ENCODE assay signal across 13 cellular contexts in the genomic region with DNA sequence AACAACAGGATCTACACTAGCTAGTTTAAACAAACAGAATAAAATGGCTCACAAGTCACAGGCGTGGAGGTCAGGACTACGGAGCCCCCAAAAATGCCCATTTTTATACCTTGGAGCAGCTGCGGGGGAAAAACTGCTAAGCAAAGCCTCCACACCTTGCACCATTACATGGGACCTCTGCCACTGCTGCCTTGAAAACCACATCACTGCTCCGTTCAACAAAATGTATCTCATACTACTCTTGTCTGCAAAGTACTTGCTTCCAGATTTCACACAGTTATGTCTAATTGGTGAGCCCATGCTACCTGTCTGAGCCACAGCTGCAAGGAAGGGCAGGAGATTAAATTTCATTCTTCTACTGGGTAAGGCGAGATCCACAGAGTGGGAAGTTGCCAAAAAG. TPM values are rescaled to one million over a fixed set of nuclear protein-coding genes. Genes with fewer than 3 reads are reported as not detected.
DNase-seq lines count a peak whose midpoint lies in the region; ATAC-seq and TF ChIP-seq lines count a peak whose summit lies in the region.
"Had no signal": no experiment of that assay in that cellular context is flagged by ENCODE, and none has a peak within 500 bp of the region (broad histone marks: within the 10 kb centered on the region; RNA-seq: fewer than 3 reads in every experiment).

No MANE protein-coding gene starts in this region.

- no peak for DNase-seq in activated T-cell treated with anti-CD3 and anti-CD28 coated beads, Interleukin-2, amount 50 U/mL, for 72 hours
- DNase-seq in activated T-cell treated with anti-CD3 and anti-CD28 coated beads, Interleukin-2, amount 50 U/mL, for 4 hours, result no peak
- DNase-seq in NCI-H2029 treated with DMSO at 0.1 percent for 48 hours (lab: John Stamatoyannopoulos, UW), result peak; percentile 79
- no peak for DNase-seq in activated naive CD8-positive, alpha-beta T cell treated with anti-CD3 and anti-CD28 coated beads, Interleukin-2, amount 10 ng/mL, durations not matched to agents 7 days and 5 days
- no peak for DNase-seq in mucosa of descending colon
- no peak for DNase-seq in MG63
- DNase-seq in GM03348 (ENCODE audit: low spot score), result no peak
- DNase-seq: aorta, HCEC 1CT, PC-9, upper lobe of left lung had no signal

- ATAC-seq in activated T-cell treated with anti-CD3 and anti-CD28 coated beads, Interleukin-2, amount 50 U/mL, for 72 hours (replicated peaks in 1 of 2), result peak; percentile 12 to 14
- ATAC-seq in activated T-cell treated with anti-CD3 and anti-CD28 coated beads, Interleukin-2, amount 50 U/mL, for 4 hours, result no peak
- peak; percentile 38 for ATAC-seq in activated naive CD8-positive, alpha-beta T cell treated with anti-CD3 and anti-CD28 coated beads, Interleukin-2, amount 10 ng/mL, durations not matched to agents 7 days and 5 days (ENCODE audit: low read depth)
- no peak for ATAC-seq in mucosa of descending colon
- ATAC-seq: sciatic nerve had no signal

- H3K27ac Mint-ChIP-seq in activated T-cell treated with anti-CD3 and anti-CD28 coated beads, Interleukin-2, amount 50 U/mL, for 72 hours, result peak overlapping the region; percentile 93
- peak overlapping the region; percentile 66 for H3K27ac Mint-ChIP-seq in activated naive CD8-positive, alpha-beta T cell treated with anti-CD3 and anti-CD28 coated beads, Interleukin-2, amount 10 ng/mL, durations not matched to agents 7 days and 5 days
- H3K27ac Mint-ChIP-seq in stimulated activated naive CD8-positive, alpha-beta T cell treated with anti-CD3 and anti-CD28 coated beads, Interleukin-15, Interleukin-2, amounts not matched to agents 100 ng/mL and 50 ng/mL, for 24 hours, result peak overlapping the region; percentile 74

- H3K27me3 ChIP-seq in MG63, result no peaks in the 10 kb centered on the region
- H3K27me3 ChIP-seq: upper lobe of left lung had no signal

- peaks cover 5 to 28% of the 10 kb centered on the region in 2 donors for H3K36me3 Mint-ChIP-seq in activated T-cell treated with anti-CD3 and anti-CD28 coated beads, Interleukin-2, amount 50 U/mL, for 72 hours (ENCODE audit: insufficient read depth in 2 of 2)
- H3K36me3 Mint-ChIP-seq in activated T-cell treated with anti-CD3 and anti-CD28 coated beads, Interleukin-2, amount 50 U/mL, for 4 hours (ENCODE audit: insufficient read depth), result peaks cover 24% of the 10 kb centered on the region
- peaks cover 41% of the 10 kb centered on the region for H3K36me3 Mint-ChIP-seq in activated naive CD8-positive, alpha-beta T cell treated with anti-CD3 and anti-CD28 coated beads, Interleukin-2, amount 10 ng/mL, durations not matched to agents 7 days and 5 days
- peaks cover 70% of the 10 kb centered on the region for H3K36me3 Mint-ChIP-seq in stimulated activated naive CD8-positive, alpha-beta T cell treated with anti-CD3 and anti-CD28 coated beads, Interleukin-15, Interleukin-2, amounts not matched to agents 100 ng/mL and 50 ng/mL, for 24 hours (ENCODE audit: low read depth)

- no peaks in the 10 kb centered on the region for H3K9me3 ChIP-seq in mucosa of descending colon
- no peaks in the 10 kb centered on the region for H3K9me3 ChIP-seq in MG63
- H3K9me3 ChIP-seq: upper lobe of left lung had no signal

- no peak overlapping the region for H3K4me3 ChIP-seq in mucosa of descending colon
- H3K4me3 ChIP-seq in MG63, result no peak overlapping the region
- H3K4me3 ChIP-seq: PC-9, upper lobe of left lung had no signal

- intact Hi-C loops in mucosa of descending colon (cut with DNase I, micrococcal nuclease), result no loop called here

- no peaks in the 10 kb centered on the region for H3K27me3 Mint-ChIP-seq in activated T-cell treated with anti-CD3 and anti-CD28 coated beads, Interleukin-2, amount 50 U/mL, for 72 hours (ENCODE audit: low read depth)
- no peaks in the 10 kb centered on the region for H3K27me3 Mint-ChIP-seq in activated T-cell treated with anti-CD3 and anti-CD28 coated beads, Interleukin-2, amount 50 U/mL, for 4 hours (ENCODE audit: low read depth)
- H3K27me3 Mint-ChIP-seq in activated naive CD8-positive, alpha-beta T cell treated with anti-CD3 and anti-CD28 coated beads, Interleukin-2, amount 10 ng/mL, durations not matched to agents 7 days and 5 days, result no peaks in the 10 kb centered on the region
- H3K27me3 Mint-ChIP-seq in stimulated activated naive CD8-positive, alpha-beta T cell treated with anti-CD3 and anti-CD28 coated beads, Interleukin-15, Interleukin-2, amounts not matched to agents 100 ng/mL and 50 ng/mL, for 24 hours, result no peaks in the 10 kb centered on the region

- POLR2A ChIA-PET in activated naive CD8-positive, alpha-beta T cell treated with anti-CD3 and anti-CD28 coated beads, Interleukin-2, amount 10 ng/mL, durations not matched to agents 7 days and 5 days (lab: Charles Lee), result no interaction called here

- no peak for TF ChIP-seq CTCF in mucosa of descending colon (IDR thresholded peaks at IDR 0.05)

- H3K9me3 Mint-ChIP-seq in activated T-cell treated with anti-CD3 and anti-CD28 coated beads, Interleukin-2, amount 50 U/mL, for 72 hours, result peaks cover 0 to 1% of the 10 kb centered on the region in 2 donors
- no peaks in the 10 kb centered on the region for H3K9me3 Mint-ChIP-seq in activated T-cell treated with anti-CD3 and anti-CD28 coated beads, Interleukin-2, amount 50 U/mL, for 4 hours
- no peaks in the 10 kb centered on the region for H3K9me3 Mint-ChIP-seq in activated naive CD8-positive, alpha-beta T cell treated with anti-CD3 and anti-CD28 coated beads, Interleukin-2, amount 10 ng/mL, durations not matched to agents 7 days and 5 days
- no peaks in the 10 kb centered on the region for H3K9me3 Mint-ChIP-seq in stimulated activated naive CD8-positive, alpha-beta T cell treated with anti-CD3 and anti-CD28 coated beads, Interleukin-15, Interleukin-2, amounts not matched to agents 100 ng/mL and 50 ng/mL, for 24 hours

- no peak overlapping the region for H3K4me3 Mint-ChIP-seq in activated T-cell treated with anti-CD3 and anti-CD28 coated beads, Interleukin-2, amount 50 U/mL, for 72 hours
- no peak overlapping the region for H3K4me3 Mint-ChIP-seq in activated T-cell treated with anti-CD3 and anti-CD28 coated beads, Interleukin-2, amount 50 U/mL, for 4 hours
- no peak overlapping the region for H3K4me3 Mint-ChIP-seq in activated naive CD8-positive, alpha-beta T cell treated with anti-CD3 and anti-CD28 coated beads, Interleukin-2, amount 10 ng/mL, durations not matched to agents 7 days and 5 days
- H3K4me3 Mint-ChIP-seq in stimulated activated naive CD8-positive, alpha-beta T cell treated with anti-CD3 and anti-CD28 coated beads, Interleukin-15, Interleukin-2, amounts not matched to agents 100 ng/mL and 50 ng/mL, for 24 hours, result peak overlapping the region; percentile 14

- peaks cover 16% of the 10 kb centered on the region for H3K4me1 Mint-ChIP-seq in activated T-cell treated with anti-CD3 and anti-CD28 coated beads, Interleukin-2, amount 50 U/mL, for 72 hours (ENCODE audit: low read depth)
- peaks cover 29% of the 10 kb centered on the region for H3K4me1 Mint-ChIP-seq in activated T-cell treated with anti-CD3 and anti-CD28 coated beads, Interleukin-2, amount 50 U/mL, for 4 hours (ENCODE audit: low read depth)
- H3K4me1 Mint-ChIP-seq in activated naive CD8-positive, alpha-beta T cell treated with anti-CD3 and anti-CD28 coated beads, Interleukin-2, amount 10 ng/mL, durations not matched to agents 7 days and 5 days, result peaks cover 28% of the 10 kb centered on the region
- H3K4me1 Mint-ChIP-seq in stimulated activated naive CD8-positive, alpha-beta T cell treated with anti-CD3 and anti-CD28 coated beads, Interleukin-15, Interleukin-2, amounts not matched to agents 100 ng/mL and 50 ng/mL, for 24 hours (ENCODE audit: low read depth), result peaks cover 43% of the 10 kb centered on the region

- no peaks in the 10 kb centered on the region for H3K36me3 ChIP-seq in mucosa of descending colon (ENCODE audit: low read depth)
- H3K36me3 ChIP-seq in MG63, result peaks cover 16% of the 10 kb centered on the region

- no peaks in the 10 kb centered on the region for H3K4me1 ChIP-seq in mucosa of descending colon (ENCODE audit: low read depth)

RNA-seq across cellular contexts. Expression of a gene that starts 24.4 kb away (rescaled TPM):
- total RNA-seq in activated T-cell treated with anti-CD3 and anti-CD28 coated beads, Interleukin-2, amount 50 U/mL, for 72 hours, result 10 to 100 TPM; 42.8 to 50.9 TPM
- total RNA-seq in activated T-cell treated with anti-CD3 and anti-CD28 coated beads, Interleukin-2, amount 50 U/mL, for 4 hours, result 10 to 100 TPM; 75.2 to 80.0 (median 75.6) TPM
- total RNA-seq in activated naive CD8-positive, alpha-beta T cell treated with anti-CD3 and anti-CD28 coated beads, Interleukin-2, amount 10 ng/mL, durations not matched to agents 7 days and 5 days, result 10 to 100 TPM; 34.1 to 34.2 TPM
- 10 to 100 TPM; 21.6 to 27.9 (median 22.1) TPM for total RNA-seq in mucosa of descending colon
- 43.0 and 49.9 TPM in 2 replicates for total RNA-seq in MG63 (2014; rRNA removed; shearing (Covaris generic); ENCODE audit: low replicate concordance)

RNA-seq across cellular contexts. Expression of a gene that starts 56.2 kb away (rescaled TPM):
- total RNA-seq in activated T-cell treated with anti-CD3 and anti-CD28 coated beads, Interleukin-2, amount 50 U/mL, for 72 hours, result 1 to 10 TPM; 2.0 to 2.7 TPM
- total RNA-seq in activated T-cell treated with anti-CD3 and anti-CD28 coated beads, Interleukin-2, amount 50 U/mL, for 4 hours, result under 1 TPM; 0.13 to 0.46 (median 0.29) TPM
- 1 to 10 TPM in 1 of 2 experiments, under 1 TPM in 1; 0.33 to 1.2 TPM for total RNA-seq in activated naive CD8-positive, alpha-beta T cell treated with anti-CD3 and anti-CD28 coated beads, Interleukin-2, amount 10 ng/mL, durations not matched to agents 7 days and 5 days
- total RNA-seq in mucosa of descending colon, result 10 to 100 TPM in 1 of 3 donors, 1 to 10 TPM in 2; 6.5 to 23.0 (median 8.3) TPM
- 0.07 TPM in 1 of 2 replicates, not detected in the other for total RNA-seq in MG63 (2014; rRNA removed; shearing (Covaris generic); ENCODE audit: low replicate concordance)
- total RNA-seq: PC-9 had no signal

Comparison
In these comparisons a context has a peak if more than half of its experiments do, and no peak if none do; other contexts are left out.
1. ATAC-seq: peak in activated T-cell treated with anti-CD3 and anti-CD28 coated beads, Interleukin-2, amount 50 U/mL, for 72 hours (2 of 2) and activated naive CD8-positive, alpha-beta T cell treated with anti-CD3 and anti-CD28 coated beads, Interleukin-2, amount 10 ng/mL, durations not matched to agents 7 days and 5 days (single experiment); none in activated T-cell treated with anti-CD3 and anti-CD28 coated beads, Interleukin-2, amount 50 U/mL, for 4 hours (0 of 2) and mucosa of descending colon (single experiment).
2. Peak in every context shown above with its lines, with median percentiles within 50 percentile points of each other: H3K27ac Mint-ChIP-seq.